Comparison of ENCODE assay signal across 8 cellular contexts in genomic region chr1:48203287-48203900, GRCh38. TPM values are rescaled to one million over a fixed set of nuclear protein-coding genes. Genes with fewer than 3 reads are reported as not detected.
DNase-seq lines count a peak whose midpoint lies in the region; ATAC-seq and TF ChIP-seq lines count a peak whose summit lies in the region.

No MANE protein-coding gene starts in this region.

- H3F3A ChIP-seq in GM23338 (replicated peaks; ENCODE audit: low read depth) = no peaks in the 10 kb centered on the region

- peak; percentile 64 for ATAC-seq in GM23338
- no peak for ATAC-seq in GM21825 (IDR thresholded peaks at IDR 0.05; ENCODE audit: unreplicated experiment)

- H3K4me3 Mint-ChIP-seq in GM23338 (no peak overlapping the region), chondrocyte (ENCODE audit: unreplicated experiment) (no peak overlapping the region), nephron (no peak overlapping the region)

- H3K79me2 ChIP-seq in GM23338 (replicated peaks; ENCODE audit: insufficient read depth) = no peaks in the 10 kb centered on the region

- H3K4me1 ChIP-seq in GM23338 (ENCODE audit: insufficient read depth) = no peaks in the 10 kb centered on the region

- H3K27ac ChIP-seq in GM23338 (ENCODE audit: low read depth) = no peak overlapping the region

- H3K27ac Mint-ChIP-seq in GM23338 (no peak overlapping the region), chondrocyte (ENCODE audit: unreplicated experiment) (no peak overlapping the region), nephron (no peak overlapping the region)

- H3K9me3 Mint-ChIP-seq in GM23338 = no peaks in the 10 kb centered on the region
- no peaks in the 10 kb centered on the region for H3K9me3 Mint-ChIP-seq in chondrocyte (ENCODE audit: low read depth)
- no peaks in the 10 kb centered on the region for H3K9me3 Mint-ChIP-seq in nephron

- H3K4me3 ChIP-seq in GM23338 = no peak overlapping the region

- H2AFZ ChIP-seq in GM23338 = no peak overlapping the region

- H3K36me3 Mint-ChIP-seq in GM23338 (ENCODE audit: low read depth) (no peaks in the 10 kb centered on the region), chondrocyte (ENCODE audit: low read depth) (no peaks in the 10 kb centered on the region), nephron (ENCODE audit: low read depth) (no peaks in the 10 kb centered on the region)

- DNase-seq in Daoy (ENCODE audit: low read depth) = peak; percentile 41
- DNase-seq in GM23338 (ENCODE audit: low spot score) = peak; percentile 71
- peak; percentile 37 for DNase-seq in NCI-H2171 (lab: John Stamatoyannopoulos, UW)
- no peak for DNase-seq in chondrocyte (ENCODE audit: low spot score)
- no peak for DNase-seq in activated T-cell treated with anti-CD3 and anti-CD28 coated beads, Interleukin-2, amount 50 U/mL, for 48 hours
- DNase-seq in AG08396 (ENCODE audit: low spot score) = no peak

- H3K4me2 ChIP-seq in GM23338 = no peak overlapping the region

- peaks cover 12% of the 10 kb centered on the region for H3K4me1 Mint-ChIP-seq in GM23338
- peaks cover 14% of the 10 kb centered on the region for H3K4me1 Mint-ChIP-seq in chondrocyte (ENCODE audit: low read depth)
- no peaks in the 10 kb centered on the region for H3K4me1 Mint-ChIP-seq in nephron

- H3K9me2 ChIP-seq in GM23338 (ENCODE audit: insufficient read depth) = no peaks in the 10 kb centered on the region

- TF ChIP-seq CTCF in GM23338 (conservative IDR thresholded peaks at IDR 0.05; ENCODE audit: low read depth in 2 of 2) (peak; percentile 62 to 68), chondrocyte (IDR thresholded peaks at IDR 0.05) (peak; percentile 81), nephron (IDR thresholded peaks at IDR 0.05; ENCODE audit: unreplicated experiment in 3 of 3) (peak; percentile 72 to 79 (median 76))

- peaks cover 3% of the 10 kb centered on the region for H3K27me3 Mint-ChIP-seq in GM23338 (ENCODE audit: insufficient read depth, low read depth, poor library complexity)
- H3K27me3 Mint-ChIP-seq in chondrocyte (ENCODE audit: low read depth) = peaks cover 29% of the 10 kb centered on the region
- H3K27me3 Mint-ChIP-seq in nephron (ENCODE audit: low read depth) = peaks cover 38% of the 10 kb centered on the region

- H3K27me3 ChIP-seq in GM23338 (ENCODE audit: insufficient read depth) = no peaks in the 10 kb centered on the region

- no peaks in the 10 kb centered on the region for H3K36me3 ChIP-seq in GM23338 (ENCODE audit: insufficient read depth)

- no peaks in the 10 kb centered on the region for H4K20me1 ChIP-seq in GM23338 (replicated peaks; ENCODE audit: insufficient read depth)

TF ChIP-seq in GM23338, 12 proteins besides CTCF, POLR2A, EP300 and RAD21 (continues in another document):
- TF ChIP-seq EZH2 (IDR thresholded peaks at IDR 0.05; ENCODE audit: low read depth, unreplicated experiment) (no peak), JUNB (IDR thresholded peaks at IDR 0.05; ENCODE audit: unreplicated experiment) (no peak), ZNF331 (CRISPR knock-in tag; IDR thresholded peaks at IDR 0.05; ENCODE audit: low read depth) (no peak), NANOG (IDR thresholded peaks at IDR 0.05; ENCODE audit: borderline replicate concordance) (no peak), CREB1 (CRISPR knock-in tag; IDR thresholded peaks at IDR 0.05; ENCODE audit: low read depth) (no peak), EZH2phosphoT487 (IDR thresholded peaks at IDR 0.05; ENCODE audit: unreplicated experiment) (no peak), STAT1 (IDR thresholded peaks at IDR 0.05; ENCODE audit: unreplicated experiment) (no peak), ZNF114 (CRISPR knock-in tag; IDR thresholded peaks at IDR 0.05) (no peak)
- TF ChIP-seq, protein P1, sequence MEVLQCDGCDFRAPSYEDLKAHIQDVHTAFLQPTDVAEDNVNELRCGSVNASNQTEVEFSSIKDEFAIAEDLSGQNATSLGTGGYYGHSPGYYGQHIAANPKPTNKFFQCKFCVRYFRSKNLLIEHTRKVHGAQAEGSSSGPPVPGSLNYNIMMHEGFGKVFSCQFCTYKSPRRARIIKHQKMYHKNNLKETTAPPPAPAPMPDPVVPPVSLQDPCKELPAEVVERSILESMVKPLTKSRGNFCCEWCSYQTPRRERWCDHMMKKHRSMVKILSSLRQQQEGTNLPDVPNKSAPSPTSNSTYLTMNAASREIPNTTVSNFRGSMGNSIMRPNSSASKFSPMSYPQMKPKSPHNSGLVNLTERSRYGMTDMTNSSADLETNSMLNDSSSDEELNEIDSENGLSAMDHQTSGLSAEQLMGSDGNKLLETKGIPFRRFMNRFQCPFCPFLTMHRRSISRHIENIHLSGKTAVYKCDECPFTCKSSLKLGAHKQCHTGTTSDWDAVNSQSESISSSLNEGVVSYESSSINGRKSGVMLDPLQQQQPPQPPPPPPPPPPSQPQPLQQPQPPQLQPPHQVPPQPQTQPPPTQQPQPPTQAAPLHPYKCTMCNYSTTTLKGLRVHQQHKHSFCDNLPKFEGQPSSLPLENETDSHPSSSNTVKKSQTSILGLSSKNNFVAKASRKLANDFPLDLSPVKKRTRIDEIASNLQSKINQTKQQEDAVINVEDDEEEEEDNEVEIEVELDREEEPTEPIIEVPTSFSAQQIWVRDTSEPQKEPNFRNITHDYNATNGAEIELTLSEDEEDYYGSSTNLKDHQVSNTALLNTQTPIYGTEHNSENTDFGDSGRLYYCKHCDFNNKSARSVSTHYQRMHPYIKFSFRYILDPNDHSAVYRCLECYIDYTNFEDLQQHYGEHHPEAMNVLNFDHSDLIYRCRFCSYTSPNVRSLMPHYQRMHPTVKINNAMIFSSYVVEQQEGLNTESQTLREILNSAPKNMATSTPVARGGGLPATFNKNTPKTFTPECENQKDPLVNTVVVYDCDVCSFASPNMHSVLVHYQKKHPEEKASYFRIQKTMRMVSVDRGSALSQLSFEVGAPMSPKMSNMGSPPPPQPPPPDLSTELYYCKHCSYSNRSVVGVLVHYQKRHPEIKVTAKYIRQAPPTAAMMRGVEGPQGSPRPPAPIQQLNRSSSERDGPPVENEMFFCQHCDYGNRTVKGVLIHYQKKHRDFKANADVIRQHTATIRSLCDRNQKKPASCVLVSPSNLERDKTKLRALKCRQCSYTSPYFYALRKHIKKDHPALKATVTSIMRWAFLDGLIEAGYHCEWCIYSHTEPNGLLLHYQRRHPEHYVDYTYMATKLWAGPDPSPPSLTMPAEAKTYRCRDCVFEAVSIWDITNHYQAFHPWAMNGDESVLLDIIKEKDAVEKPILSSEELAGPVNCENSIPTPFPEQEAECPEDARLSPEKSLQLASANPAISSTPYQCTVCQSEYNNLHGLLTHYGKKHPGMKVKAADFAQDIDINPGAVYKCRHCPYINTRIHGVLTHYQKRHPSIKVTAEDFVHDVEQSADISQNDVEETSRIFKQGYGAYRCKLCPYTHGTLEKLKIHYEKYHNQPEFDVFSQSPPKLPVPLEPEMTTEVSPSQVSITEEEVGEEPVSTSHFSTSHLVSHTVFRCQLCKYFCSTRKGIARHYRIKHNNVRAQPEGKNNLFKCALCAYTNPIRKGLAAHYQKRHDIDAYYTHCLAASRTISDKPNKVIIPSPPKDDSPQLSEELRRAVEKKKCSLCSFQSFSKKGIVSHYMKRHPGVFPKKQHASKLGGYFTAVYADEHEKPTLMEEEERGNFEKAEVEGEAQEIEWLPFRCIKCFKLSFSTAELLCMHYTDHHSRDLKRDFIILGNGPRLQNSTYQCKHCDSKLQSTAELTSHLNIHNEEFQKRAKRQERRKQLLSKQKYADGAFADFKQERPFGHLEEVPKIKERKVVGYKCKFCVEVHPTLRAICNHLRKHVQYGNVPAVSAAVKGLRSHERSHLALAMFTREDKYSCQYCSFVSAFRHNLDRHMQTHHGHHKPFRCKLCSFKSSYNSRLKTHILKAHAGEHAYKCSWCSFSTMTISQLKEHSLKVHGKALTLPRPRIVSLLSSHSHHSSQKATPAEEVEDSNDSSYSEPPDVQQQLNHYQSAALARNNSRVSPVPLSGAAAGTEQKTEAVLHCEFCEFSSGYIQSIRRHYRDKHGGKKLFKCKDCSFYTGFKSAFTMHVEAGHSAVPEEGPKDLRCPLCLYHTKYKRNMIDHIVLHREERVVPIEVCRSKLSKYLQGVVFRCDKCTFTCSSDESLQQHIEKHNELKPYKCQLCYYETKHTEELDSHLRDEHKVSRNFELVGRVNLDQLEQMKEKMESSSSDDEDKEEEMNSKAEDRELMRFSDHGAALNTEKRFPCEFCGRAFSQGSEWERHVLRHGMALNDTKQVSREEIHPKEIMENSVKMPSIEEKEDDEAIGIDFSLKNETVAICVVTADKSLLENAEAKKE (CRISPR knock-in tag; IDR thresholded peaks at IDR 0.05) = no peak
- TF ChIP-seq, protein P2, sequence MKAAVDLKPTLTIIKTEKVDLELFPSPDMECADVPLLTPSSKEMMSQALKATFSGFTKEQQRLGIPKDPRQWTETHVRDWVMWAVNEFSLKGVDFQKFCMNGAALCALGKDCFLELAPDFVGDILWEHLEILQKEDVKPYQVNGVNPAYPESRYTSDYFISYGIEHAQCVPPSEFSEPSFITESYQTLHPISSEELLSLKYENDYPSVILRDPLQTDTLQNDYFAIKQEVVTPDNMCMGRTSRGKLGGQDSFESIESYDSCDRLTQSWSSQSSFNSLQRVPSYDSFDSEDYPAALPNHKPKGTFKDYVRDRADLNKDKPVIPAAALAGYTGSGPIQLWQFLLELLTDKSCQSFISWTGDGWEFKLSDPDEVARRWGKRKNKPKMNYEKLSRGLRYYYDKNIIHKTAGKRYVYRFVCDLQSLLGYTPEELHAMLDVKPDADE (IDR thresholded peaks at IDR 0.05) = no peak

RNA-seq across cellular contexts. Expression of gene SLC5A9, which starts 19.1 kb away (rescaled TPM):
- total RNA-seq in Daoy (2014; rRNA removed; shearing (Covaris generic)) = not detected in 2 replicates
- total RNA-seq in GM23338 (2014; rRNA removed; shearing (Covaris generic)) = 0.10 TPM in 1 of 2 replicates, not detected in the other
- 0.07 and 0.10 TPM in 2 replicates for polyA plus RNA-seq in GM23338 (2016; fragmentation: Nextera tagmentation; extraction: Ambion mirVana)
- not detected in 3 replicates for total RNA-seq in chondrocyte

Comparison
In these comparisons a context has a peak if more than half of its experiments do, and no peak if none do; other contexts are left out.
1. DNase-seq: peak in Daoy (single experiment), GM23338 (single experiment) and NCI-H2171 (single experiment); none in chondrocyte (single experiment), activated T-cell treated with anti-CD3 and anti-CD28 coated beads, Interleukin-2, amount 50 U/mL, for 48 hours (0 of 2) and AG08396 (single experiment).
2. Peak in every context shown above with its lines, with median percentiles within 50 percentile points of each other: CTCF ChIP-seq.